Comparison of ENCODE assay signal across 8 cellular contexts in genomic region chr12:663293-663871, GRCh38. TPM values are rescaled to one million over a fixed set of nuclear protein-coding genes. Genes with fewer than 3 reads are reported as not detected.
DNase-seq lines count a peak whose midpoint lies in the region; ATAC-seq, FAIRE-seq and TF ChIP-seq lines count a peak whose summit lies in the region.

TSS of gene NINJ2 (minus strand) at chr12:663445. CDS start at chr12:663360, 85 bp downstream.

- DNase-seq in GM12891 (ENCODE audit: insufficient read length, low spot score) (no peak), heart right ventricle (peak in 1 of 2 donors; percentile 25), skeletal muscle cell (ENCODE audit: low read depth) (no peak), NCI-H748 (lab: John Stamatoyannopoulos, UW; ENCODE audit: unreplicated experiment) (no peak), ecto neural progenitor cell (ENCODE audit: low spot score) (no peak), SW 1271 (lab: John Stamatoyannopoulos, UW) (no peak)
- DNase-seq in activated T-helper 1 cell treated with anti-CD3 and anti-CD28 coated beads, Interleukin-12 subunit alpha, Interleukin-12 subunit beta, Interleukin-2, Interleukin-4 antibody, amounts not matched to agents 30 ng/mL and 10 ng/mL and 1 ng/mL, durations not matched to agents 14 hours and 24 hours and 36 hours (ENCODE audit: low spot score): no peak

- H3K27ac ChIP-seq in heart right ventricle: peak within 1 kb of the TSS; percentile 11 to 85 (median 70)

- no peaks in the 10 kb centered on the region for H3K27me3 Mint-ChIP-seq in activated T-helper 1 cell treated with anti-CD3 and anti-CD28 coated beads, Interleukin-12 subunit alpha, Interleukin-12 subunit beta, Interleukin-2, Interleukin-4 antibody, amounts not matched to agents 30 ng/mL and 10 ng/mL and 1 ng/mL, durations not matched to agents 14 hours and 24 hours and 36 hours (ENCODE audit: insufficient read depth)

- H3K27ac Mint-ChIP-seq in activated T-helper 1 cell treated with anti-CD3 and anti-CD28 coated beads, Interleukin-12 subunit alpha, Interleukin-12 subunit beta, Interleukin-2, Interleukin-4 antibody, amounts not matched to agents 30 ng/mL and 10 ng/mL and 1 ng/mL, durations not matched to agents 14 hours and 24 hours and 36 hours: peak within 1 kb of the TSS; percentile 78

- WGBS in heart right ventricle, 2 donors: 48 to 49% methylated on average over 17 of the region's 17 CpGs

- H3K27me3 ChIP-seq in heart right ventricle: no peaks in the 10 kb centered on the region

- H3K9me3 ChIP-seq in heart right ventricle: no peaks in the 10 kb centered on the region

- peaks cover 1% of the 10 kb centered on the region for H3K36me3 Mint-ChIP-seq in activated T-helper 1 cell treated with anti-CD3 and anti-CD28 coated beads, Interleukin-12 subunit alpha, Interleukin-12 subunit beta, Interleukin-2, Interleukin-4 antibody, amounts not matched to agents 30 ng/mL and 10 ng/mL and 1 ng/mL, durations not matched to agents 14 hours and 24 hours and 36 hours (ENCODE audit: low read depth)

- peak within 1 kb of the TSS; percentile 69 for H3K4me3 Mint-ChIP-seq in activated T-helper 1 cell treated with anti-CD3 and anti-CD28 coated beads, Interleukin-12 subunit alpha, Interleukin-12 subunit beta, Interleukin-2, Interleukin-4 antibody, amounts not matched to agents 30 ng/mL and 10 ng/mL and 1 ng/mL, durations not matched to agents 14 hours and 24 hours and 36 hours

- TF ChIP-seq CTCF in heart right ventricle (IDR thresholded peaks at IDR 0.05): no peak

- no peaks in the 10 kb centered on the region for H3K36me3 ChIP-seq in heart right ventricle

- peaks cover 62% of the 10 kb centered on the region for H3K4me1 Mint-ChIP-seq in activated T-helper 1 cell treated with anti-CD3 and anti-CD28 coated beads, Interleukin-12 subunit alpha, Interleukin-12 subunit beta, Interleukin-2, Interleukin-4 antibody, amounts not matched to agents 30 ng/mL and 10 ng/mL and 1 ng/mL, durations not matched to agents 14 hours and 24 hours and 36 hours (ENCODE audit: low read depth)

- FAIRE-seq in GM12891 (lab: Jason Lieb, UNC): peak; percentile 93

- no peaks in the 10 kb centered on the region for H3K9me3 Mint-ChIP-seq in activated T-helper 1 cell treated with anti-CD3 and anti-CD28 coated beads, Interleukin-12 subunit alpha, Interleukin-12 subunit beta, Interleukin-2, Interleukin-4 antibody, amounts not matched to agents 30 ng/mL and 10 ng/mL and 1 ng/mL, durations not matched to agents 14 hours and 24 hours and 36 hours

- ATAC-seq in heart right ventricle (peak; percentile 18 to 55 (median 45)), GM19351 (IDR thresholded peaks at IDR 0.05; ENCODE audit: unreplicated experiment) (no peak)

- H3K4me3 ChIP-seq in heart right ventricle (peak within 1 kb of the TSS in 9 of 10 donors; percentile 6 to 49 (median 31)), skeletal muscle cell (ENCODE audit: low read depth, low read length) (peak within 1 kb of the TSS; percentile 17)

- no peak for TF ChIP-seq POLR2A in GM12891 (IDR thresholded peaks at IDR 0.05; ENCODE audit: low read depth, low read length)

- intact Hi-C loops in activated T-helper 1 cell treated with anti-CD3 and anti-CD28 coated beads, Interleukin-12 subunit alpha, Interleukin-12 subunit beta, Interleukin-2, Interleukin-4 antibody, amounts not matched to agents 30 ng/mL and 10 ng/mL and 1 ng/mL, durations not matched to agents 14 hours and 24 hours and 36 hours (cut with micrococcal nuclease): loop anchor here (1.0 kb wide), 1 partner anchor 22 kb away; no protein-coding TSS in a partner anchor
- intact Hi-C loops in heart right ventricle (cut with DNase I): no loop called here

- peaks cover 16 to 47% (median 28%) of the 10 kb centered on the region in 9 donors for H3K4me1 ChIP-seq in heart right ventricle

TF ChIP-seq in GM12891, 5 proteins besides CTCF, POLR2A, EP300 and RAD21:
- TF ChIP-seq SPI1 (IDR thresholded peaks at IDR 0.05; ENCODE audit: low read depth, low read length) (no peak), POU2F2 (IDR thresholded peaks at IDR 0.05; ENCODE audit: low read depth, low read length) (no peak), POLR2AphosphoS5 (IDR thresholded peaks at IDR 0.05; ENCODE audit: low read depth, low read length) (no peak), PAX5 (IDR thresholded peaks at IDR 0.05; ENCODE audit: insufficient read depth, low read length, severe bottlenecking) (no peak), TAF1 (IDR thresholded peaks at IDR 0.05; ENCODE audit: low read depth, low read length) (no peak)

RNA-seq across cellular contexts. Expression of gene NINJ2, which starts in this region (rescaled TPM):
- 15.5 TPM for polyA plus RNA-seq in GM12891 (2012; ENCODE audit: low read depth, missing spikeins)
- total RNA-seq in activated T-helper 1 cell treated with anti-CD3 and anti-CD28 coated beads, Interleukin-12 subunit alpha, Interleukin-12 subunit beta, Interleukin-2, Interleukin-4 antibody, amounts not matched to agents 30 ng/mL and 10 ng/mL and 1 ng/mL, durations not matched to agents 14 hours and 24 hours and 36 hours: 4.8 and 6.8 TPM in 2 replicates
- 10 to 100 TPM in 3 of 10 donors, 1 to 10 TPM in 7; 1.9 to 18.7 (median 8.3) TPM for total RNA-seq in heart right ventricle
- polyA plus RNA-seq in heart right ventricle: 10 to 100 TPM in 1 of 2 donors, 1 to 10 TPM in 1; 4.6 to 25.7 TPM
